In genomic region chr17:18183334-18184142, GRCh38 we compare ENCODE assay signal across 1 cellular context.
TF ChIP-seq lines count a peak whose summit lies in the region.

TSS of gene ALKBH5 (plus strand) at chr17:18183828. CDS start at chr17:18184244, 416 bp downstream.

TF ChIP-seq in HepG2, 621 proteins besides CTCF, POLR2A, EP300 and RAD21 (continued from another document and continues in another):
- TF ChIP-seq PBX2 (CRISPR knock-in tag; IDR thresholded peaks at IDR 0.05): peak; percentile 99
- peak; percentile 67; the same call in 1 of the 2 replicates for TF ChIP-seq ZNF788 (CRISPR knock-in tag; IDR thresholded peaks at IDR 0.05; ENCODE audit: borderline replicate concordance)
- peak; percentile 63; the same call in 1 of the 2 replicates for TF ChIP-seq NR2C2 (CRISPR knock-in tag; IDR thresholded peaks at IDR 0.05; ENCODE audit: borderline replicate concordance)
- peak; percentile 42; the same call in 1 of the 2 replicates for TF ChIP-seq KMT2B (CRISPR knock-in tag; IDR thresholded peaks at IDR 0.05)
- no peak for TF ChIP-seq REL (CRISPR knock-in tag; conservative IDR thresholded peaks at IDR 0.05)
- peak; percentile 11; the same call in 1 of the 2 replicates for TF ChIP-seq ZNF143 (CRISPR knock-in tag; IDR thresholded peaks at IDR 0.05)
- peak; percentile 61; the same call in 1 of the 2 replicates for TF ChIP-seq ZBTB34 (CRISPR knock-in tag; IDR thresholded peaks at IDR 0.05)
- peak; percentile 49; the same call in 1 of the 2 replicates for TF ChIP-seq ZNF430 (CRISPR knock-in tag; IDR thresholded peaks at IDR 0.05)
- no peak; the same call in 1 of the 2 replicates for TF ChIP-seq ZSCAN9 (CRISPR knock-in tag; IDR thresholded peaks at IDR 0.05; ENCODE audit: borderline replicate concordance)
- TF ChIP-seq ARID4A (CRISPR knock-in tag; IDR thresholded peaks at IDR 0.05; ENCODE audit: borderline replicate concordance): peak; percentile 90
- TF ChIP-seq MEIS1 (CRISPR knock-in tag; IDR thresholded peaks at IDR 0.05; ENCODE audit: borderline replicate concordance): 0 out of 2 replicates have a peak, but pooled peaks have one; percentile 78
- 0 out of 2 replicates have a peak, but pooled peaks have one; percentile 54 for TF ChIP-seq ZNF720 (CRISPR knock-in tag; IDR thresholded peaks at IDR 0.05)
- peak; percentile 84; the same call in 1 of the 2 replicates for TF ChIP-seq GMEB1 (CRISPR knock-in tag; IDR thresholded peaks at IDR 0.05; ENCODE audit: borderline replicate concordance)
- TF ChIP-seq, protein P1, sequence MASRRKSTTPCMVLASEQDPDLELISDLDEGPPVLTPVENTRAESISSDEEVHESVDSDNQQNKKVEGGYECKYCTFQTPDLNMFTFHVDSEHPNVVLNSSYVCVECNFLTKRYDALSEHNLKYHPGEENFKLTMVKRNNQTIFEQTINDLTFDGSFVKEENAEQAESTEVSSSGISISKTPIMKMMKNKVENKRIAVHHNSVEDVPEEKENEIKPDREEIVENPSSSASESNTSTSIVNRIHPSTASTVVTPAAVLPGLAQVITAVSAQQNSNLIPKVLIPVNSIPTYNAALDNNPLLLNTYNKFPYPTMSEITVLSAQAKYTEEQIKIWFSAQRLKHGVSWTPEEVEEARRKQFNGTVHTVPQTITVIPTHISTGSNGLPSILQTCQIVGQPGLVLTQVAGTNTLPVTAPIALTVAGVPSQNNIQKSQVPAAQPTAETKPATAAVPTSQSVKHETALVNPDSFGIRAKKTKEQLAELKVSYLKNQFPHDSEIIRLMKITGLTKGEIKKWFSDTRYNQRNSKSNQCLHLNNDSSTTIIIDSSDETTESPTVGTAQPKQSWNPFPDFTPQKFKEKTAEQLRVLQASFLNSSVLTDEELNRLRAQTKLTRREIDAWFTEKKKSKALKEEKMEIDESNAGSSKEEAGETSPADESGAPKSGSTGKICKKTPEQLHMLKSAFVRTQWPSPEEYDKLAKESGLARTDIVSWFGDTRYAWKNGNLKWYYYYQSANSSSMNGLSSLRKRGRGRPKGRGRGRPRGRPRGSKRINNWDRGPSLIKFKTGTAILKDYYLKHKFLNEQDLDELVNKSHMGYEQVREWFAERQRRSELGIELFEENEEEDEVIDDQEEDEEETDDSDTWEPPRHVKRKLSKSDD (CRISPR knock-in tag; IDR thresholded peaks at IDR 0.05; ENCODE audit: low read depth): 0 out of 2 replicates have a peak, but pooled peaks have one; percentile 28
- TF ChIP-seq, protein P2, sequence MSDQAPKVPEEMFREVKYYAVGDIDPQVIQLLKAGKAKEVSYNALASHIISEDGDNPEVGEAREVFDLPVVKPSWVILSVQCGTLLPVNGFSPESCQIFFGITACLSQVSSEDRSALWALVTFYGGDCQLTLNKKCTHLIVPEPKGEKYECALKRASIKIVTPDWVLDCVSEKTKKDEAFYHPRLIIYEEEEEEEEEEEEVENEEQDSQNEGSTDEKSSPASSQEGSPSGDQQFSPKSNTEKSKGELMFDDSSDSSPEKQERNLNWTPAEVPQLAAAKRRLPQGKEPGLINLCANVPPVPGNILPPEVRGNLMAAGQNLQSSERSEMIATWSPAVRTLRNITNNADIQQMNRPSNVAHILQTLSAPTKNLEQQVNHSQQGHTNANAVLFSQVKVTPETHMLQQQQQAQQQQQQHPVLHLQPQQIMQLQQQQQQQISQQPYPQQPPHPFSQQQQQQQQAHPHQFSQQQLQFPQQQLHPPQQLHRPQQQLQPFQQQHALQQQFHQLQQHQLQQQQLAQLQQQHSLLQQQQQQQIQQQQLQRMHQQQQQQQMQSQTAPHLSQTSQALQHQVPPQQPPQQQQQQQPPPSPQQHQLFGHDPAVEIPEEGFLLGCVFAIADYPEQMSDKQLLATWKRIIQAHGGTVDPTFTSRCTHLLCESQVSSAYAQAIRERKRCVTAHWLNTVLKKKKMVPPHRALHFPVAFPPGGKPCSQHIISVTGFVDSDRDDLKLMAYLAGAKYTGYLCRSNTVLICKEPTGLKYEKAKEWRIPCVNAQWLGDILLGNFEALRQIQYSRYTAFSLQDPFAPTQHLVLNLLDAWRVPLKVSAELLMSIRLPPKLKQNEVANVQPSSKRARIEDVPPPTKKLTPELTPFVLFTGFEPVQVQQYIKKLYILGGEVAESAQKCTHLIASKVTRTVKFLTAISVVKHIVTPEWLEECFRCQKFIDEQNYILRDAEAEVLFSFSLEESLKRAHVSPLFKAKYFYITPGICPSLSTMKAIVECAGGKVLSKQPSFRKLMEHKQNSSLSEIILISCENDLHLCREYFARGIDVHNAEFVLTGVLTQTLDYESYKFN (CRISPR knock-in tag; conservative IDR thresholded peaks at IDR 0.05): peak; percentile 69
- TF ChIP-seq ZNF276 (CRISPR knock-in tag; IDR thresholded peaks at IDR 0.05; ENCODE audit: low read depth): peak; percentile 91; the same call in 1 of the 2 replicates
- no peak for TF ChIP-seq STAT5B (CRISPR knock-in tag; IDR thresholded peaks at IDR 0.05)
- TF ChIP-seq ZFP37 (CRISPR knock-in tag; IDR thresholded peaks at IDR 0.05; ENCODE audit: borderline replicate concordance): no peak
- TF ChIP-seq FOSL2 (CRISPR knock-in tag; IDR thresholded peaks at IDR 0.05): no peak; the same call in 1 of the 2 replicates
- TF ChIP-seq, protein P3, sequence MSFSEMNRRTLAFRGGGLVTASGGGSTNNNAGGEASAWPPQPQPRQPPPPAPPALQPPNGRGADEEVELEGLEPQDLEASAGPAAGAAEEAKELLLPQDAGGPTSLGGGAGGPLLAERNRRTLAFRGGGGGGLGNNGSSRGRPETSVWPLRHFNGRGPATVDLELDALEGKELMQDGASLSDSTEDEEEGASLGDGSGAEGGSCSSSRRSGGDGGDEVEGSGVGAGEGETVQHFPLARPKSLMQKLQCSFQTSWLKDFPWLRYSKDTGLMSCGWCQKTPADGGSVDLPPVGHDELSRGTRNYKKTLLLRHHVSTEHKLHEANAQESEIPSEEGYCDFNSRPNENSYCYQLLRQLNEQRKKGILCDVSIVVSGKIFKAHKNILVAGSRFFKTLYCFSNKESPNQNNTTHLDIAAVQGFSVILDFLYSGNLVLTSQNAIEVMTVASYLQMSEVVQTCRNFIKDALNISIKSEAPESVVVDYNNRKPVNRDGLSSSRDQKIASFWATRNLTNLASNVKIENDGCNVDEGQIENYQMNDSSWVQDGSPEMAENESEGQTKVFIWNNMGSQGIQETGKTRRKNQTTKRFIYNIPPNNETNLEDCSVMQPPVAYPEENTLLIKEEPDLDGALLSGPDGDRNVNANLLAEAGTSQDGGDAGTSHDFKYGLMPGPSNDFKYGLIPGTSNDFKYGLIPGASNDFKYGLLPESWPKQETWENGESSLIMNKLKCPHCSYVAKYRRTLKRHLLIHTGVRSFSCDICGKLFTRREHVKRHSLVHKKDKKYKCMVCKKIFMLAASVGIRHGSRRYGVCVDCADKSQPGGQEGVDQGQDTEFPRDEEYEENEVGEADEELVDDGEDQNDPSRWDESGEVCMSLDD (CRISPR knock-in tag; IDR thresholded peaks at IDR 0.05; ENCODE audit: borderline replicate concordance): no peak; the same call in 1 of the 2 replicates
- TF ChIP-seq ZKSCAN5 (CRISPR knock-in tag; IDR thresholded peaks at IDR 0.05): no peak
- no peak for TF ChIP-seq SP1 (IDR thresholded peaks at IDR 0.05)
- TF ChIP-seq SP1 (CRISPR knock-in tag; IDR thresholded peaks at IDR 0.05): peak; percentile 58
- peak; percentile 84 for TF ChIP-seq ZNF777 (CRISPR knock-in tag; IDR thresholded peaks at IDR 0.05)
- peak; percentile 67; the same call in 1 of the 2 replicates for TF ChIP-seq SALL2 (CRISPR knock-in tag; IDR thresholded peaks at IDR 0.05)
- peak; percentile 84 for TF ChIP-seq TAF15 (IDR thresholded peaks at IDR 0.05; ENCODE audit: low read depth, low read length, poor library complexity, severe bottlenecking)
- TF ChIP-seq GABPB1 (CRISPR knock-in tag; IDR thresholded peaks at IDR 0.05): peak; percentile 78
- TF ChIP-seq KDM5B (CRISPR knock-in tag; IDR thresholded peaks at IDR 0.05; ENCODE audit: borderline replicate concordance): peak; percentile 65
- peak; percentile 57; the same call in 1 of the 2 replicates for TF ChIP-seq PHF8 (CRISPR knock-in tag; IDR thresholded peaks at IDR 0.05)
- no peak for TF ChIP-seq IRX3 (CRISPR knock-in tag; IDR thresholded peaks at IDR 0.05; ENCODE audit: borderline replicate concordance, low read depth)
- no peak for TF ChIP-seq LBX2 (CRISPR knock-in tag; IDR thresholded peaks at IDR 0.05; ENCODE audit: borderline replicate concordance)
- no peak for TF ChIP-seq MAFF (IDR thresholded peaks at IDR 0.05; ENCODE audit: low read depth, low read length)
- no peak for TF ChIP-seq U2AF2 (IDR thresholded peaks at IDR 0.05; ENCODE audit: low read depth, low read length)
- no peak for TF ChIP-seq TBP (CRISPR knock-in tag; IDR thresholded peaks at IDR 0.05)
- peak; percentile 93; the same call in 1 of the 2 replicates for TF ChIP-seq ZNF790 (CRISPR knock-in tag; IDR thresholded peaks at IDR 0.05; ENCODE audit: borderline replicate concordance)
- TF ChIP-seq REXO4 (CRISPR knock-in tag; IDR thresholded peaks at IDR 0.05; ENCODE audit: borderline replicate concordance): no peak
- TF ChIP-seq ZNF232 (CRISPR knock-in tag; IDR thresholded peaks at IDR 0.05; ENCODE audit: borderline replicate concordance): no peak
